ENCODE assay signal across 24 cellular contexts in genomic region chr1:2945821-2946231, GRCh38.
"Had no signal": no experiment of that assay in that cellular context is flagged by ENCODE, and none has a peak within 500 bp of the region (broad histone marks: within the 10 kb centered on the region; RNA-seq: fewer than 3 reads in every experiment).

No MANE protein-coding gene starts in this region.

- H3K9me3 ChIP-seq: body of pancreas had no signal

- ATAC-seq: activated CD8-positive, alpha-beta T cell treated with anti-CD3 and anti-CD28 coated beads, Interleukin-2, amount 10 ng/mL, durations not matched to agents 7 days and 5 days; body of pancreas; T-helper 17 cell had no signal

- H3K4me2 ChIP-seq: KMS-11 had no signal

- H3K4me1 ChIP-seq: body of pancreas, Peyer's patch had no signal

- H3K36me3 ChIP-seq: ascending aorta, Peyer's patch had no signal

- DNase-seq: activated CD4-positive, alpha-beta T cell treated with anti-CD3 and anti-CD28 coated beads for 48 hours; activated CD4-positive, alpha-beta T cell treated with anti-CD3 and anti-CD28 coated beads, Interleukin-2, amount 50 U/mL, for 4 hours; activated CD4-positive, CD25-positive, alpha-beta regulatory T cell treated with anti-CD3 and anti-CD28 coated beads, Interleukin-2, amount 50 U/mL, for 72 hours; activated CD8-positive, alpha-beta memory T cell treated with anti-CD3 and anti-CD28 coated beads, Interleukin-2, amount 50 U/mL, for 48 hours; activated CD8-positive, alpha-beta T cell treated with anti-CD3 and anti-CD28 coated beads, Interleukin-2, amount 10 ng/mL, durations not matched to agents 7 days and 5 days; activated naive CD4-positive, alpha-beta T cell; activated T-cell treated with anti-CD3 and anti-CD28 coated beads, Interleukin-2, amount 50 U/mL, for 1 hour; NCI-H1092; NCI-H1417 treated with DMSO at 0.1 percent for 48 hours; NCI-H1694; NCI-H2029; NCI-H2107; NCI-H2171 treated with DMSO at 0.1 percent for 48 hours; NCI-H226; NCI-H510A; NCI-H526 treated with DMSO at 0.1 percent for 48 hours; SIG-M5; T-helper 17 cell; T-helper 9 cell had no signal

- H3K9ac ChIP-seq: KMS-11 had no signal

- H3K4me3 ChIP-seq: ascending aorta, body of pancreas, Peyer's patch had no signal

- H3K27ac ChIP-seq: ascending aorta, body of pancreas, KMS-11, Peyer's patch, RWPE1 had no signal

- H3K27me3 ChIP-seq: ascending aorta, body of pancreas, Peyer's patch had no signal
